10 cellular contexts compared by ENCODE assay signal in genomic region chr9:116390306-116391228, GRCh38.
DNase-seq lines count a peak whose midpoint lies in the region; ATAC-seq, FAIRE-seq and TF ChIP-seq lines count a peak whose summit lies in the region.
"Had no signal": no experiment of that assay in that cellular context is flagged by ENCODE, and none has a peak within 500 bp of the region (broad histone marks: within the 10 kb centered on the region; RNA-seq: fewer than 3 reads in every experiment).

No MANE protein-coding gene starts in this region.

- TF ChIP-seq POLR2A in GM12892 (IDR thresholded peaks at IDR 0.05; ENCODE audit: low read depth, low read length) = no peak

- DNase-seq in amniotic epithelial cell (ENCODE audit: low read depth) = peak; percentile 77
- no peak for DNase-seq in activated T-cell treated with anti-CD3 and anti-CD28 coated beads for 4 hours
- DNase-seq in effector CD4-positive, alpha-beta T cell = no peak
- no peak for DNase-seq in NCI-H446 treated with DMSO at 0.1 percent for 48 hours (lab: John Stamatoyannopoulos, UW)
- no peak for DNase-seq in GM12892 (ENCODE audit: insufficient read length)
- DNase-seq: activated CD4-positive, alpha-beta T cell treated with anti-CD3 and anti-CD28 coated beads, Interleukin-2, amount 10 ng/mL, durations not matched to agents 7 days and 5 days; amniotic stem cell had no signal

- FAIRE-seq in GM12892 (lab: Jason Lieb, UNC) = no peak

- ATAC-seq in GM18858 (IDR thresholded peaks at IDR 0.05; ENCODE audit: unreplicated experiment) (peak; percentile 65), GM21717 (IDR thresholded peaks at IDR 0.05; ENCODE audit: unreplicated experiment) (peak; percentile 75), HG03354 (IDR thresholded peaks at IDR 0.05; ENCODE audit: poor library complexity, severe bottlenecking, unreplicated experiment) (peak; percentile 65)
